ENCODE assay signal across 8 cellular contexts in the genomic region with DNA sequence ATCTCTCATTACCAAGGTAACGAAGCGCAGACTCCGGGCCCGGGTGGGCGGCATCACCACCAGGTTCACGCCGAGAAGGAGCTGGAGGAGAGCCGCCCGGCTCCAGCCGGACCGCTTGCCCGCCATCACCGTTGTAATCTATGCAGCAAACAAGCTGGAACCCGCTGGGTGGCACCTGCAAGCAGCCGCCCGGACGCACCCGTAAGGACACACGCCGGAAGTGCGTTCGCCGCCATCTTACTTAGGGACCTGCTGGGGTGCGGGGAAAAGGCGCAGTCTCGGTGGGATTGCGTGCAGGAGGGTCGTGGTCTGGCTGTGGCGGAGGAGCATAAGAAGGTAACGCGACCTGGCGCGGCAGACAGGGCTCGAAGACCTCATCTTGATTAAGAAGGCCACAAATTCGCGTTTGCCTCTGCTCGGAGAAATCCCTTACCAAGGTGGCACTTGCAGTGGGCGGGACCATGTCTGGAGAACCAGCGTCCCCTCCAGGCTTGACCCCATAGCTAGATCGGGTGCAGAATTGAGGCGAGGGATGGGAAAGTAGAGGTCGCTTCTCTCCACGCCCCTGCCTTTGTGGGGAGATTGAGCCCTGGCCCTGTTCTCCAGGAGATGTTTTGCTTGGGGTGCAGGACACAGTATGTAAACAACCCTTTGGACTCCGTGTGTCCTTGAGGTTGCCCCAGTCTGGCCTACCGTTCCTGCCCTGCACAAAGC. TPM values are rescaled to one million over a fixed set of nuclear protein-coding genes. Genes with fewer than 3 reads are reported as not detected.
DNase-seq lines count a peak whose midpoint lies in the region; ATAC-seq lines count a peak whose summit lies in the region.

A gene with protein sequence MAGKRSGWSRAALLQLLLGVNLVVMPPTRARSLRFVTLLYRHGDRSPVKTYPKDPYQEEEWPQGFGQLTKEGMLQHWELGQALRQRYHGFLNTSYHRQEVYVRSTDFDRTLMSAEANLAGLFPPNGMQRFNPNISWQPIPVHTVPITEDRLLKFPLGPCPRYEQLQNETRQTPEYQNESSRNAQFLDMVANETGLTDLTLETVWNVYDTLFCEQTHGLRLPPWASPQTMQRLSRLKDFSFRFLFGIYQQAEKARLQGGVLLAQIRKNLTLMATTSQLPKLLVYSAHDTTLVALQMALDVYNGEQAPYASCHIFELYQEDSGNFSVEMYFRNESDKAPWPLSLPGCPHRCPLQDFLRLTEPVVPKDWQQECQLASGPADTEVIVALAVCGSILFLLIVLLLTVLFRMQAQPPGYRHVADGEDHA (minus strand): TSS at position 151 of the 714 bp plus-strand sequence. CDS start 25 bp downstream, at position 126.

- peak within 1 kb of the TSS; percentile 71 to 89 for H2BK12ac ChIP-seq in mesenchymal stem cell (ENCODE audit: low read length in 2 of 2)

- H3K4me1 Mint-ChIP-seq in CD8-positive, alpha-beta memory T cell: peaks cover 23 to 34% (median 28%) of the 10 kb centered on the region in 3 donors

- no peaks in the 10 kb centered on the region for H3K27me3 ChIP-seq in CD8-positive, alpha-beta memory T cell (ENCODE audit: insufficient read depth, low read length, poor library complexity, severe bottlenecking)
- H3K27me3 ChIP-seq in effector memory CD4-positive, alpha-beta T cell (replicated peaks; ENCODE audit: control insufficient read depth, insufficient read depth, low read length, poor library complexity, severe bottlenecking): no peaks in the 10 kb centered on the region
- no peaks in the 10 kb centered on the region for H3K27me3 ChIP-seq in mesenchymal stem cell (ENCODE audit: control insufficient read depth in 1 of 2, insufficient read depth in 1 of 2, low read length in 2 of 2)

- H3K14ac ChIP-seq in mesenchymal stem cell (ENCODE audit: low read length in 2 of 2): peak within 1 kb of the TSS in 1 of 2 experiments; percentile 89

- peak within 1 kb of the TSS; percentile 95 for H2AFZ ChIP-seq in mesenchymal stem cell (ENCODE audit: low read depth, low read length)

- H3K79me1 ChIP-seq in mesenchymal stem cell (replicated peaks; ENCODE audit: low read length, poor library complexity, severe bottlenecking): peaks cover 23% of the 10 kb centered on the region

- H3K9me3 ChIP-seq in CD8-positive, alpha-beta memory T cell (ENCODE audit: low read length): no peaks in the 10 kb centered on the region
- H3K9me3 ChIP-seq in effector memory CD4-positive, alpha-beta T cell (ENCODE audit: control insufficient read depth, low read length): no peaks in the 10 kb centered on the region
- H3K9me3 ChIP-seq in mesenchymal stem cell (ENCODE audit: control insufficient read depth, low read length): no peaks in the 10 kb centered on the region

- H4K91ac ChIP-seq in mesenchymal stem cell (ENCODE audit: low read length): peak within 1 kb of the TSS; percentile 83

- no peaks in the 10 kb centered on the region for H3K9me3 Mint-ChIP-seq in CD8-positive, alpha-beta memory T cell

- H3K4me3 ChIP-seq in CD8-positive, alpha-beta memory T cell (ENCODE audit: low read length): peak within 1 kb of the TSS; percentile 86
- peak within 1 kb of the TSS; percentile 99 for H3K4me3 ChIP-seq in effector memory CD4-positive, alpha-beta T cell (ENCODE audit: insufficient read depth, low read depth, low read length, poor library complexity, severe bottlenecking)
- peak within 1 kb of the TSS; percentile 83 to 93 for H3K4me3 ChIP-seq in mesenchymal stem cell (ENCODE audit: insufficient read depth in 1 of 2, low read depth in 1 of 2, low read length in 2 of 2)

- H3K27me3 Mint-ChIP-seq in CD8-positive, alpha-beta memory T cell: no peaks in the 10 kb centered on the region

- H2BK15ac ChIP-seq in mesenchymal stem cell (ENCODE audit: low read depth, poor library complexity, severe bottlenecking): peak within 1 kb of the TSS; percentile 73

- peak within 1 kb of the TSS; percentile 73 to 100 (median 98) for H3K27ac Mint-ChIP-seq in CD8-positive, alpha-beta memory T cell

- H2AK5ac ChIP-seq in mesenchymal stem cell (ENCODE audit: low read length, severe bottlenecking): peak within 1 kb of the TSS; percentile 24

- peak within 1 kb of the TSS; percentile 38 to 94 for H3K4ac ChIP-seq in mesenchymal stem cell (ENCODE audit: low read depth in 1 of 2, low read length in 2 of 2)

- H3K36me3 ChIP-seq in CD8-positive, alpha-beta memory T cell (ENCODE audit: insufficient read depth, low read length): peaks cover 8% of the 10 kb centered on the region
- H3K36me3 ChIP-seq in effector memory CD4-positive, alpha-beta T cell (ENCODE audit: control insufficient read depth, insufficient read depth, low read length): peaks cover 19% of the 10 kb centered on the region
- H3K36me3 ChIP-seq in mesenchymal stem cell (ENCODE audit: control insufficient read depth in 1 of 2, insufficient read depth in 2 of 2, low read depth in 1 of 2, low read length in 2 of 2): peaks cover 16 to 19% of the 10 kb centered on the region in 2 experiments

- peak within 1 kb of the TSS; percentile 95 to 99 (median 96) for H3K4me3 Mint-ChIP-seq in CD8-positive, alpha-beta memory T cell

- H4K8ac ChIP-seq in mesenchymal stem cell (ENCODE audit: low read length): peak within 1 kb of the TSS; percentile 99

- POLR2A ChIA-PET in CD8-positive, alpha-beta memory T cell (lab: Charles Lee): interaction anchor here (0.5 to 1.9 kb wide), 11 partner anchors 11 to 520 kb away, joined by 3 to 31 read pairs (median 3); a partner anchor contains a TSS

- H2BK5ac ChIP-seq in mesenchymal stem cell (ENCODE audit: low read depth, low read length, poor library complexity, severe bottlenecking): peak within 1 kb of the TSS; percentile 95

- DNase-seq in CD8-positive, alpha-beta memory T cell: peak; percentile 75 to 90 (median 84)
- DNase-seq in NCI-H82 treated with DMSO at 0.1 percent for 48 hours (lab: John Stamatoyannopoulos, UW; ENCODE audit: unreplicated experiment) (peak; percentile 61), mesenchymal stem cell (peak; percentile 88)
- peak; percentile 95 for DNase-seq in activated CD8-positive, alpha-beta memory T cell treated with anti-CD3 and anti-CD28 coated beads for 24 hours
- DNase-seq in effector memory CD4-positive, alpha-beta T cell: peak; percentile 67 to 76 (median 74)
- DNase-seq in stimulated activated CD8-positive, alpha-beta memory T cell treated with anti-CD3 and anti-CD28 coated beads, Interleukin-15, amount 100 ng/mL, for 1 hour (ENCODE audit: low read depth): peak; percentile 69

- peak within 1 kb of the TSS; percentile 93 for H3K9ac ChIP-seq in mesenchymal stem cell (ENCODE audit: low read length)

- WGBS in mesenchymal stem cell: under 1% methylated on average over 45 of the region's 45 CpGs

- H3K4me2 ChIP-seq in mesenchymal stem cell (ENCODE audit: low read length, poor library complexity, severe bottlenecking): peak within 1 kb of the TSS; percentile 70

- CTCF ChIA-PET in CD8-positive, alpha-beta memory T cell (lab: Charles Lee): interaction anchor here (0.7 to 5.5 kb wide), 19 partner anchors 9 to 313 kb away, joined by 3 to 20 read pairs (median 4); a partner anchor contains a TSS

- H3K4me1 ChIP-seq in CD8-positive, alpha-beta memory T cell (ENCODE audit: insufficient read depth, low read length): peaks cover 23% of the 10 kb centered on the region
- peaks cover 11% of the 10 kb centered on the region for H3K4me1 ChIP-seq in effector memory CD4-positive, alpha-beta T cell (ENCODE audit: control insufficient read depth, insufficient read depth, low read length, poor library complexity, severe bottlenecking)
- peaks cover 22% of the 10 kb centered on the region for H3K4me1 ChIP-seq in mesenchymal stem cell (ENCODE audit: control insufficient read depth, insufficient read depth, low read depth, low read length)

- H2BK120ac ChIP-seq in mesenchymal stem cell (ENCODE audit: low read depth, low read length): no peak within 1 kb of the TSS

- peak; percentile 87 for ATAC-seq in GM19397 (IDR thresholded peaks at IDR 0.05; ENCODE audit: unreplicated experiment)
- peak; percentile 84 for ATAC-seq in HG03565 (IDR thresholded peaks at IDR 0.05; ENCODE audit: unreplicated experiment)

- peaks cover 0 to 32% (median 0%) of the 10 kb centered on the region in 3 donors for H3K36me3 Mint-ChIP-seq in CD8-positive, alpha-beta memory T cell

- peak within 1 kb of the TSS in 1 of 2 experiments; percentile 40 for H3K23ac ChIP-seq in mesenchymal stem cell (ENCODE audit: low read length in 2 of 2)

- peak within 1 kb of the TSS; percentile 85 for H3K27ac ChIP-seq in CD8-positive, alpha-beta memory T cell (ENCODE audit: low read depth, low read length)
- peak within 1 kb of the TSS; percentile 91 for H3K27ac ChIP-seq in effector memory CD4-positive, alpha-beta T cell (ENCODE audit: insufficient read depth, low read length, poor library complexity, severe bottlenecking)
- peak within 1 kb of the TSS; percentile 86 for H3K27ac ChIP-seq in mesenchymal stem cell (ENCODE audit: low read length, poor library complexity, severe bottlenecking)

- peak within 1 kb of the TSS; percentile 96 for H3K18ac ChIP-seq in mesenchymal stem cell (ENCODE audit: low read depth in 1 of 2, low read length in 2 of 2)

RNA-seq across cellular contexts. Expression of the gene that starts here (rescaled TPM):
- total RNA-seq in CD8-positive, alpha-beta memory T cell: 10 to 100 TPM; 24.1 to 24.5 TPM
- polyA plus RNA-seq in CD8-positive, alpha-beta memory T cell: 14.6 TPM
- 33.5 TPM for polyA plus RNA-seq in mesenchymal stem cell (2013, experiment 1 of 2)
- 31.7 TPM for polyA plus RNA-seq in mesenchymal stem cell (2013, experiment 2 of 2)

Comparison
In these comparisons a context has a peak if more than half of its experiments do, and no peak if none do; other contexts are left out.
1. Peak in every context shown above with its lines: DNase-seq, ATAC-seq, H3K4me3 ChIP-seq and H3K27ac ChIP-seq.